ENCODE assay signal across 8 cellular contexts in genomic region chr16:2223375-2224182, GRCh38. TPM values are rescaled to one million over a fixed set of nuclear protein-coding genes. Genes with fewer than 3 reads are reported as not detected.
DNase-seq lines count a peak whose midpoint lies in the region; ATAC-seq and TF ChIP-seq lines count a peak whose summit lies in the region.

TSS of gene E4F1 (plus strand) at chr16:2223591. CDS start at chr16:2223614, 23 bp downstream.

- peak within 1 kb of the TSS; percentile 88 for H3K4me2 ChIP-seq in osteoblast (ENCODE audit: insufficient read depth, low read length)

- H3K36me3 ChIP-seq in osteoblast (ENCODE audit: insufficient read depth, low read length): peaks cover 6% of the 10 kb centered on the region
- no peaks in the 10 kb centered on the region for H3K36me3 ChIP-seq in thoracic aorta

- H3K9me3 Mint-ChIP-seq in activated naive CD8-positive, alpha-beta T cell (ENCODE audit: low read depth): no peaks in the 10 kb centered on the region

- no peaks in the 10 kb centered on the region for H3K27me3 Mint-ChIP-seq in activated naive CD8-positive, alpha-beta T cell

- peaks cover 35% of the 10 kb centered on the region for H4K20me1 ChIP-seq in osteoblast (ENCODE audit: insufficient read depth, low read length)

- H3K9me3 ChIP-seq in osteoblast (ENCODE audit: low read depth, low read length) (no peaks in the 10 kb centered on the region), thoracic aorta (no peaks in the 10 kb centered on the region)

- peak; percentile 95 for ATAC-seq in HG02610 (IDR thresholded peaks at IDR 0.05; ENCODE audit: unreplicated experiment)
- ATAC-seq in thoracic aorta (ENCODE audit: insufficient number of reproducible peaks, low FRiP score, low read depth): peak; percentile 98

- peak within 1 kb of the TSS; percentile 87 for H3K4me3 Mint-ChIP-seq in activated naive CD8-positive, alpha-beta T cell

- no peaks in the 10 kb centered on the region for H3K36me3 Mint-ChIP-seq in activated naive CD8-positive, alpha-beta T cell

- peaks cover 14% of the 10 kb centered on the region for H3K4me1 ChIP-seq in osteoblast (ENCODE audit: insufficient read depth, low read length)
- peaks cover 12 to 14% of the 10 kb centered on the region in 2 donors for H3K4me1 ChIP-seq in thoracic aorta (ENCODE audit: control insufficient read depth in 1 of 2, low read depth in 2 of 2)

- no peaks in the 10 kb centered on the region for H3K27me3 ChIP-seq in osteoblast (ENCODE audit: insufficient read depth, low read length)
- no peaks in the 10 kb centered on the region for H3K27me3 ChIP-seq in thoracic aorta (replicated peaks; ENCODE audit: insufficient read depth)

- TF ChIP-seq CTCF in osteoblast (IDR thresholded peaks at IDR 0.05; ENCODE audit: extremely low read depth, low read depth, low read length) (no peak), thoracic aorta (IDR thresholded peaks at IDR 0.05) (no peak)

- DNase-seq in NCI-H1092 treated with DMSO at 0.1 percent for 48 hours (lab: John Stamatoyannopoulos, UW) (peak; percentile 99), SKM-1 treated with dmso at 0.1 percent for 144 hours (lab: John Stamatoyannopoulos, UW; ENCODE audit: unreplicated experiment) (peak; percentile 98), glomerular visceral epithelial cell (ENCODE audit: extremely low spot score) (peak; percentile 98), osteoblast (ENCODE audit: insufficient read length, low spot score, missing footprints) (peak; percentile 100), thoracic aorta (ENCODE audit: low spot score) (peak; percentile 98)

- H3K27ac ChIP-seq in osteoblast (ENCODE audit: low read depth, low read length) (peak within 1 kb of the TSS; percentile 72), thoracic aorta (peak within 1 kb of the TSS; percentile 64 to 80)

- peaks cover 12% of the 10 kb centered on the region for H3K4me1 Mint-ChIP-seq in activated naive CD8-positive, alpha-beta T cell (ENCODE audit: low read depth)

- peak within 1 kb of the TSS; percentile 54 for H3K27ac Mint-ChIP-seq in activated naive CD8-positive, alpha-beta T cell

- H3K4me3 ChIP-seq in GM08714 (ENCODE audit: low read length): peak within 1 kb of the TSS; percentile 88
- peak within 1 kb of the TSS; percentile 94 for H3K4me3 ChIP-seq in osteoblast (ENCODE audit: insufficient read depth, low read length)
- peak within 1 kb of the TSS; percentile 93 for H3K4me3 ChIP-seq in thoracic aorta

- H2AFZ ChIP-seq in osteoblast (ENCODE audit: low read length): peak within 1 kb of the TSS; percentile 96

- H3K79me2 ChIP-seq in osteoblast (ENCODE audit: insufficient read depth, low read length): peaks cover 49% of the 10 kb centered on the region

RNA-seq across cellular contexts. Expression of gene E4F1, which starts in this region (rescaled TPM):
- total RNA-seq in osteoblast (30.9 and 31.5 TPM in 2 replicates), thoracic aorta (10 to 100 TPM; 44.0 to 50.2 TPM)

Comparison
In these comparisons a context has a peak if more than half of its experiments do, and no peak if none do; other contexts are left out.
1. Peak in every context shown above with its lines: DNase-seq, ATAC-seq, H3K4me3 ChIP-seq and H3K27ac ChIP-seq.